ENCODE assay signal across 32 cellular contexts in genomic region chr7:132164558-132165130, GRCh38.
"Had no signal": no experiment of that assay in that cellular context is flagged by ENCODE, and none has a peak within 500 bp of the region (broad histone marks: within the 10 kb centered on the region; RNA-seq: fewer than 3 reads in every experiment).

No MANE protein-coding gene starts in this region.

- H3K27me3 ChIP-seq: brain microvascular endothelial cell, MG63 had no signal

- H3K27ac ChIP-seq: brain microvascular endothelial cell, SK-N-MC, VCaP had no signal

- H3K36me3 Mint-ChIP-seq: activated CD4-positive, alpha-beta memory T cell treated with anti-CD3 and anti-CD28 coated beads for 36 hours; activated naive CD4-positive, alpha-beta T cell treated with anti-CD3 and anti-CD28 coated beads, Interleukin-2, amount 10 ng/mL, durations not matched to agents 7 days and 5 days; activated naive CD8-positive, alpha-beta T cell had no signal

- H3K9me3 Mint-ChIP-seq: activated B cell treated with CpG ODN at 0.5 μM for 24 hours; activated CD4-positive, alpha-beta memory T cell treated with anti-CD3 and anti-CD28 coated beads for 36 hours; activated naive CD4-positive, alpha-beta T cell treated with anti-CD3 and anti-CD28 coated beads, Interleukin-2, amount 10 ng/mL, durations not matched to agents 7 days and 5 days; activated naive CD8-positive, alpha-beta T cell treated with anti-CD3 and anti-CD28 coated beads, Interleukin-2, amount 50 U/mL, for 24 hours; activated T-cell treated with anti-CD3 and anti-CD28 coated beads, Interleukin-2, amount 50 U/mL, for 4 hours; activated T-helper 1 cell treated with anti-CD3 and anti-CD28 coated beads, Interleukin-12 subunit alpha, Interleukin-12 subunit beta, Interleukin-2, Interleukin-4 antibody, amounts not matched to agents 30 ng/mL and 10 ng/mL and 1 ng/mL, durations not matched to agents 14 hours and 24 hours and 36 hours; central memory CD8-positive, alpha-beta T cell had no signal

- H3K4me1 Mint-ChIP-seq: activated B cell treated with CpG ODN at 0.5 μM for 24 hours; activated naive CD4-positive, alpha-beta T cell treated with anti-CD3 and anti-CD28 coated beads, Interleukin-2, amount 10 ng/mL, durations not matched to agents 7 days and 5 days; activated naive CD8-positive, alpha-beta T cell treated with anti-CD3 and anti-CD28 coated beads, Interleukin-2, amount 50 U/mL, for 24 hours; central memory CD8-positive, alpha-beta T cell had no signal

- DNase-seq: activated B cell treated with CpG ODN at 0.5 μM for 24 hours; activated CD4-positive, alpha-beta memory T cell treated with anti-CD3 and anti-CD28 coated beads for 36 hours; activated CD4-positive, alpha-beta T cell treated with anti-CD3 and anti-CD28 coated beads for 4 hours; activated CD4-positive, alpha-beta T cell treated with anti-CD3 and anti-CD28 coated beads, Interleukin-2, amount 50 U/mL, for 1 hour; activated CD4-positive, CD25-positive, alpha-beta regulatory T cell treated with anti-CD3 and anti-CD28 coated beads, Interleukin-2, amount 50 U/mL, for 72 hours; activated CD8-positive, alpha-beta memory T cell treated with anti-CD3 and anti-CD28 coated beads, Interleukin-2, amount 50 U/mL, for 4 hours; activated gamma-delta T cell treated with Interleukin-2 at 50 U/mL for 16 hours; activated naive CD4-positive, alpha-beta T cell treated with anti-CD3 and anti-CD28 coated beads, Interleukin-2, amount 10 ng/mL, durations not matched to agents 7 days and 5 days; activated naive CD8-positive, alpha-beta T cell treated with anti-CD3 and anti-CD28 coated beads, Interleukin-2, amount 50 U/mL, for 24 hours; activated T-cell treated with anti-CD3 and anti-CD28 coated beads for 4 hours; activated T-cell treated with anti-CD3 and anti-CD28 coated beads, Interleukin-2, amount 50 U/mL, for 4 hours; anterior cingulate cortex; brain microvascular endothelial cell; Karpas-422; KBM-7; MG63; NCI-H1048; NCI-H1105 treated with DMSO at 0.1 percent for 48 hours; NCI-H1436; NCI-H1694; NCI-H1930; NCI-H2081 treated with DMSO at 0.1 percent for 48 hours; NCI-H345; NCI-H526; NCI-H748 treated with DMSO at 0.1 percent for 48 hours; NK-92 treated with Interleukin-12 subunit alpha and Interleukin-12 subunit beta, amount 100 ng/mL, for 24 hours; Right ventricle myocardium superior had no signal

- ATAC-seq: activated naive CD8-positive, alpha-beta T cell treated with anti-CD3 and anti-CD28 coated beads, Interleukin-2, amount 50 U/mL, for 24 hours had no signal

- H3K36me3 ChIP-seq: brain microvascular endothelial cell, MG63 had no signal

- H3K27me3 Mint-ChIP-seq: activated B cell treated with CpG ODN at 0.5 μM for 24 hours; activated CD4-positive, alpha-beta memory T cell treated with anti-CD3 and anti-CD28 coated beads for 36 hours; activated naive CD8-positive, alpha-beta T cell; activated naive CD8-positive, alpha-beta T cell treated with anti-CD3 and anti-CD28 coated beads, Interleukin-2, amount 50 U/mL, for 24 hours had no signal

- H3K4me3 Mint-ChIP-seq: activated B cell treated with CpG ODN at 0.5 μM for 24 hours; activated CD4-positive, alpha-beta memory T cell treated with anti-CD3 and anti-CD28 coated beads for 36 hours; activated naive CD4-positive, alpha-beta T cell treated with anti-CD3 and anti-CD28 coated beads, Interleukin-2, amount 10 ng/mL, durations not matched to agents 7 days and 5 days; activated naive CD8-positive, alpha-beta T cell; activated naive CD8-positive, alpha-beta T cell treated with anti-CD3 and anti-CD28 coated beads, Interleukin-2, amount 50 U/mL, for 24 hours; activated T-cell treated with anti-CD3 and anti-CD28 coated beads, Interleukin-2, amount 50 U/mL, for 4 hours; activated T-helper 1 cell treated with anti-CD3 and anti-CD28 coated beads, Interleukin-12 subunit alpha, Interleukin-12 subunit beta, Interleukin-2, Interleukin-4 antibody, amounts not matched to agents 30 ng/mL and 10 ng/mL and 1 ng/mL, durations not matched to agents 14 hours and 24 hours and 36 hours; central memory CD8-positive, alpha-beta T cell had no signal

- H3K9me3 ChIP-seq: MG63 had no signal

- H3K27ac Mint-ChIP-seq: activated B cell treated with CpG ODN at 0.5 μM for 24 hours; activated CD4-positive, alpha-beta memory T cell treated with anti-CD3 and anti-CD28 coated beads for 36 hours; activated naive CD4-positive, alpha-beta T cell treated with anti-CD3 and anti-CD28 coated beads, Interleukin-2, amount 10 ng/mL, durations not matched to agents 7 days and 5 days; activated naive CD8-positive, alpha-beta T cell; activated naive CD8-positive, alpha-beta T cell treated with anti-CD3 and anti-CD28 coated beads, Interleukin-2, amount 50 U/mL, for 24 hours; activated T-helper 1 cell treated with anti-CD3 and anti-CD28 coated beads, Interleukin-12 subunit alpha, Interleukin-12 subunit beta, Interleukin-2, Interleukin-4 antibody, amounts not matched to agents 30 ng/mL and 10 ng/mL and 1 ng/mL, durations not matched to agents 14 hours and 24 hours and 36 hours had no signal

- H3K4me3 ChIP-seq: MG63, SK-N-MC had no signal
